ENCODE assay signal across 14 cellular contexts in the genomic region with DNA sequence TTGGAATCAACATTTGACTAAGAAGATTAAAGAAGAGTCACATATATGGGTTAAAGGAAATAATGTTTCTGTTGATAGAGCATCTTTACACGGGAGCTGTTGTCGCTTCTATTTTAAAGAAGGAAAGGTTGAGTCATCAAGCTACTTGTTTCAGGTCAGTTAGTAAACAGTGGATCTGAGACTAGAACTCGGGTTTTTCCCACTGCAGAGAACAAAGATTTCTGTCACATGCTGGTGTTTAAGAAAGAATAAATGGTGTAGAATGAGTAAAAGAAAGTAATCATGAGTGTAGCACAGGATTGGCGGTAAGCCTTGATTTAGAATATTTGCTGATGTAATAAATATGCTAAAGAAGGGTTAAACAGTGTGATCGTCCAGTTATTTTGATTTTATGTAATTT.
DNase-seq lines count a peak whose midpoint lies in the region; ATAC-seq and FAIRE-seq lines count a peak whose summit lies in the region.
"Had no signal": no experiment of that assay in that cellular context is flagged by ENCODE, and none has a peak within 500 bp of the region (broad histone marks: within the 10 kb centered on the region; RNA-seq: fewer than 3 reads in every experiment).

No MANE protein-coding gene starts in this region.

- peak overlapping the region; percentile 47 for H3K27ac Mint-ChIP-seq in T-helper 17 cell

- peaks cover 11% of the 10 kb centered on the region for H3K4me1 Mint-ChIP-seq in T-helper 17 cell

- no peak overlapping the region for H3K4me3 Mint-ChIP-seq in T-helper 17 cell
- H3K4me3 Mint-ChIP-seq: CD8-positive, alpha-beta memory T cell had no signal

- ATAC-seq in HG02981 (IDR thresholded peaks at IDR 0.05; ENCODE audit: unreplicated experiment) (peak; percentile 68), T-helper 17 cell (peak; percentile 53), HG02678 (IDR thresholded peaks at IDR 0.05; ENCODE audit: unreplicated experiment) (no peak)
- ATAC-seq: Panc1 had no signal

- peaks cover 6% of the 10 kb centered on the region for H3K27me3 Mint-ChIP-seq in T-helper 17 cell

- peak; percentile 25 for DNase-seq in stimulated activated CD4-positive, alpha-beta T cell treated with anti-CD3 and anti-CD28 coated beads, Interleukin-4, amount 100 ng/mL, for 24 hours
- no peak for DNase-seq in stimulated activated CD4-positive, alpha-beta T cell treated with anti-CD3 and anti-CD28 coated beads, Interleukin-4, amount 100 ng/mL, for 4 hours
- DNase-seq in T-helper 17 cell, result no peak
- DNase-seq in urothelium cell line (ENCODE audit: low spot score), result peak; percentile 33
- no peak for DNase-seq in cerebellar nuclear complex (lab: John Stamatoyannopoulos, UW)
- DNase-seq in SKM-1 treated with dmso at 0.1 percent for 144 hours (lab: John Stamatoyannopoulos, UW; ENCODE audit: unreplicated experiment), result no peak
- DNase-seq: CD8-positive, alpha-beta memory T cell; Kasumi-1; sigmoid colon; stimulated activated naive CD4-positive, alpha-beta T cell had no signal

- FAIRE-seq in urothelium cell line (lab: Jason Lieb, UNC), result no peak
- FAIRE-seq: endometrium had no signal

- H3K9me3 ChIP-seq in T-helper 17 cell (ENCODE audit: control insufficient read depth, low read length, poor library complexity, severe bottlenecking), result no peaks in the 10 kb centered on the region
- H3K9me3 ChIP-seq: sigmoid colon had no signal

- no peaks in the 10 kb centered on the region for H3K36me3 Mint-ChIP-seq in T-helper 17 cell (ENCODE audit: low read depth)
- H3K36me3 Mint-ChIP-seq: CD8-positive, alpha-beta memory T cell had no signal

Comparison
In these comparisons a context has a peak if more than half of its experiments do, and no peak if none do; other contexts are left out.
1. DNase-seq: peak in stimulated activated CD4-positive, alpha-beta T cell treated with anti-CD3 and anti-CD28 coated beads, Interleukin-4, amount 100 ng/mL, for 24 hours (single experiment) and urothelium cell line (single experiment); none in stimulated activated CD4-positive, alpha-beta T cell treated with anti-CD3 and anti-CD28 coated beads, Interleukin-4, amount 100 ng/mL, for 4 hours (0 of 2), T-helper 17 cell (0 of 3), cerebellar nuclear complex (0 of 2) and SKM-1 treated with dmso at 0.1 percent for 144 hours (single experiment).